Comparison of ENCODE assay signal across 1 cellular context in genomic region chr16:18789850-18790706, GRCh38.
TF ChIP-seq lines count a peak whose summit lies in the region.

TSS of gene RPS15A (minus strand) at chr16:18790334. CDS start at chr16:18789113, 1,221 bp downstream.

TF ChIP-seq in K562, 482 proteins besides CTCF, POLR2A, EP300 and RAD21 (continued from another document and continues in another):
- TF ChIP-seq EZH2 (IDR thresholded peaks at IDR 0.05; ENCODE audit: borderline replicate concordance, low read depth, low read length) = no peak
- no peak for TF ChIP-seq ZNF174 (CRISPR knock-in tag; IDR thresholded peaks at IDR 0.05)
- TF ChIP-seq RBM22 (IDR thresholded peaks at IDR 0.05; ENCODE audit: low read depth, low read length, poor library complexity, severe bottlenecking) = peak; percentile 94
- TF ChIP-seq ZBTB9 (CRISPR knock-in tag; IDR thresholded peaks at IDR 0.05) = peak; percentile 81
- TF ChIP-seq GTF2B (IDR thresholded peaks at IDR 0.05; ENCODE audit: extremely low read depth, insufficient read length) = peak; percentile 83
- TF ChIP-seq TEAD4 (IDR thresholded peaks at IDR 0.05; ENCODE audit: low read length) = 0 out of 2 replicates have a peak, but pooled peaks have one; percentile 16
- no peak for TF ChIP-seq TEAD4 (CRISPR knock-in tag; IDR thresholded peaks at IDR 0.05; ENCODE audit: borderline replicate concordance)
- no peak for TF ChIP-seq CBFA2T2 (conservative IDR thresholded peaks at IDR 0.05)
- TF ChIP-seq NR1H2 (CRISPR knock-in tag; IDR thresholded peaks at IDR 0.05) = no peak; the same call in 1 of the 2 replicates
- no peak for TF ChIP-seq ZNF696 (CRISPR knock-in tag; conservative IDR thresholded peaks at IDR 0.05)
- TF ChIP-seq RBFOX2 (IDR thresholded peaks at IDR 0.05; ENCODE audit: low read depth, low read length) = peak; percentile 100
- TF ChIP-seq NR2F6 (CRISPR knock-in tag; IDR thresholded peaks at IDR 0.05) = no peak
- peak; percentile 78; the same call in 1 of the 2 replicates for TF ChIP-seq XRCC5 (IDR thresholded peaks at IDR 0.05; ENCODE audit: low read depth, low read length)
- TF ChIP-seq ZNF436 (CRISPR knock-in tag; IDR thresholded peaks at IDR 0.05) = no peak
- no peak for TF ChIP-seq ZNF23 (CRISPR knock-in tag; IDR thresholded peaks at IDR 0.05)
- no peak; a peak in 1 of 4 replicates for TF ChIP-seq UBTF (IDR thresholded peaks at IDR 0.05; ENCODE audit: borderline replicate concordance in 1 of 2, low read depth in 2 of 2, low read length in 2 of 2)
- no peak; the same call in 1 of the 2 replicates for TF ChIP-seq ZNF197 (CRISPR knock-in tag; IDR thresholded peaks at IDR 0.05; ENCODE audit: low read depth)
- TF ChIP-seq ZNF384 (IDR thresholded peaks at IDR 0.05; ENCODE audit: low read depth, low read length) = peak; percentile 95
- no peak for TF ChIP-seq BDP1 (IDR thresholded peaks at IDR 0.05; ENCODE audit: insufficient read depth, insufficient read length)
- no peak for TF ChIP-seq IFI16 (CRISPR knock-in tag; IDR thresholded peaks at IDR 0.05)
- TF ChIP-seq ZNF12 (CRISPR knock-in tag; IDR thresholded peaks at IDR 0.05) = peak; percentile 49; the same call in 1 of the 2 replicates
- TF ChIP-seq THAP12 (CRISPR knock-in tag; IDR thresholded peaks at IDR 0.05) = peak; percentile 33; the same call in 1 of the 2 replicates
- TF ChIP-seq BRF2 (IDR thresholded peaks at IDR 0.05; ENCODE audit: borderline replicate concordance, insufficient read depth, insufficient read length) = no peak
- no peak for TF ChIP-seq ZSCAN32 (CRISPR knock-in tag; IDR thresholded peaks at IDR 0.05)
- TF ChIP-seq TSHZ1 (CRISPR knock-in tag; IDR thresholded peaks at IDR 0.05) = no peak
- TF ChIP-seq SRSF1 (IDR thresholded peaks at IDR 0.05; ENCODE audit: low read depth, low read length) = no peak
- no peak for TF ChIP-seq ZNF561 (CRISPR knock-in tag; conservative IDR thresholded peaks at IDR 0.05)
- no peak for TF ChIP-seq ZNF324 (CRISPR knock-in tag; IDR thresholded peaks at IDR 0.05)
- peak; percentile 42; the same call in 1 of the 2 replicates for TF ChIP-seq GATAD2A (IDR thresholded peaks at IDR 0.05)
- TF ChIP-seq CHD7 (IDR thresholded peaks at IDR 0.05; ENCODE audit: low read depth, low read length) = no peak
- no peak for TF ChIP-seq ATF3 (IDR thresholded peaks at IDR 0.05)
- peak; percentile 84 for TF ChIP-seq ATF3 (CRISPR knock-in tag; conservative IDR thresholded peaks at IDR 0.05)
